In genomic region chr3:157405457-157405856, GRCh38 we compare ENCODE assay signal across 18 cellular contexts. TPM values are rescaled to one million over a fixed set of nuclear protein-coding genes. Genes with fewer than 3 reads are reported as not detected.
DNase-seq lines count a peak whose midpoint lies in the region; ATAC-seq and TF ChIP-seq lines count a peak whose summit lies in the region.
"Had no signal": no experiment of that assay in that cellular context is flagged by ENCODE, and none has a peak within 500 bp of the region (broad histone marks: within the 10 kb centered on the region; RNA-seq: fewer than 3 reads in every experiment).

No MANE protein-coding gene starts in this region.

- H2AFZ ChIP-seq in SK-N-SH (ENCODE audit: low read depth), result no peak overlapping the region

- H3K4me3 ChIP-seq in HEK293 (ENCODE audit: low read depth, low read length) (no peak overlapping the region), SK-N-SH (ENCODE audit: low read depth in 2 of 2, low read length in 1 of 2) (no peak overlapping the region), fibroblast of mammary gland (ENCODE audit: control insufficient read depth, low read depth, low read length) (no peak overlapping the region), skeletal muscle satellite cell (ENCODE audit: low read length) (no peak overlapping the region)
- H3K4me3 ChIP-seq: BLaER1, right lobe of liver had no signal

- 55% methylated on average over 2 of the region's 2 CpGs for WGBS in SK-N-SH (ENCODE audit: low lambda C conversion rate)

- H3K36me3 ChIP-seq in HEK293 (ENCODE audit: control insufficient read depth in 2 of 2, insufficient read depth in 1 of 2, low read length in 2 of 2), result no peaks in the 10 kb centered on the region
- no peaks in the 10 kb centered on the region for H3K36me3 ChIP-seq in SK-N-SH (replicated peaks in 1 of 2; ENCODE audit: control insufficient read depth in 1 of 2, insufficient read depth in 2 of 2, low read length in 1 of 2)
- H3K36me3 ChIP-seq in skeletal muscle satellite cell (ENCODE audit: insufficient read depth, low read length), result no peaks in the 10 kb centered on the region
- H3K36me3 ChIP-seq: BLaER1, right lobe of liver had no signal

- H3K9me2 ChIP-seq in SK-N-SH, result no peaks in the 10 kb centered on the region

- ATAC-seq in Right ventricle myocardium superior (ENCODE audit: poor library complexity) (no peak), Right ventricle myocardium inferior (no peak)
- ATAC-seq in activated CD8-positive, alpha-beta memory T cell treated with anti-CD3 and anti-CD28 coated beads, Interleukin-2, amount 10 ng/mL, durations not matched to agents 7 days and 5 days, result no peak
- ATAC-seq: right lobe of liver had no signal

- no peak for TF ChIP-seq EP300 in SK-N-SH (IDR thresholded peaks at IDR 0.05; ENCODE audit: borderline replicate concordance in 1 of 2, low read depth in 1 of 2, low read length in 1 of 2)

- no peaks in the 10 kb centered on the region for H3K27me3 ChIP-seq in SK-N-SH (ENCODE audit: insufficient read depth)
- no peaks in the 10 kb centered on the region for H3K27me3 ChIP-seq in skeletal muscle satellite cell (ENCODE audit: control insufficient read depth, insufficient read depth, low read length)
- H3K27me3 ChIP-seq: BLaER1, right lobe of liver had no signal

- no peak overlapping the region for H3K27ac Mint-ChIP-seq in activated CD8-positive, alpha-beta memory T cell treated with anti-CD3 and anti-CD28 coated beads, Interleukin-2, amount 10 ng/mL, durations not matched to agents 7 days and 5 days

- no peaks in the 10 kb centered on the region for H3K9me3 ChIP-seq in HEK293 (ENCODE audit: control insufficient read depth, insufficient read depth, low read depth, low read length)
- H3K9me3 ChIP-seq in SK-N-SH, result no peaks in the 10 kb centered on the region
- H3K9me3 ChIP-seq in skeletal muscle satellite cell (replicated peaks; ENCODE audit: low read length), result no peaks in the 10 kb centered on the region
- H3K9me3 ChIP-seq: BLaER1, right lobe of liver had no signal

- no peaks in the 10 kb centered on the region for H3K36me3 Mint-ChIP-seq in activated CD8-positive, alpha-beta memory T cell treated with anti-CD3 and anti-CD28 coated beads, Interleukin-2, amount 10 ng/mL, durations not matched to agents 7 days and 5 days
- H3K36me3 Mint-ChIP-seq: IgD-negative memory B cell had no signal

- H3K4me3 Mint-ChIP-seq in activated CD8-positive, alpha-beta memory T cell treated with anti-CD3 and anti-CD28 coated beads, Interleukin-2, amount 10 ng/mL, durations not matched to agents 7 days and 5 days, result no peak overlapping the region
- H3K4me3 Mint-ChIP-seq: IgD-negative memory B cell had no signal

- H3K27me3 Mint-ChIP-seq in activated CD8-positive, alpha-beta memory T cell treated with anti-CD3 and anti-CD28 coated beads, Interleukin-2, amount 10 ng/mL, durations not matched to agents 7 days and 5 days, result peaks cover 8% of the 10 kb centered on the region

- DNase-seq in SK-N-SH, result no peak
- DNase-seq in fibroblast of mammary gland (ENCODE audit: low read depth), result peak; percentile 80
- no peak for DNase-seq in Right ventricle myocardium superior
- DNase-seq in Right ventricle myocardium inferior (ENCODE audit: missing footprints), result no peak
- DNase-seq in activated CD8-positive, alpha-beta memory T cell treated with anti-CD3 and anti-CD28 coated beads, Interleukin-2, amount 10 ng/mL, durations not matched to agents 7 days and 5 days, result no peak
- DNase-seq: activated CD4-positive, CD25-positive, alpha-beta regulatory T cell treated with anti-CD3 and anti-CD28 coated beads, Interleukin-2, amount 50 U/mL, for 72 hours; activated effector memory CD4-positive, alpha-beta T cell treated with Interleukin-2 at 50 U/mL for 16 hours; amniotic stem cell; hippocampal formation; NCI-H1092; right lobe of liver; SHP77; stimulated activated CD4-positive, alpha-beta T cell treated with anti-CD3 and anti-CD28 coated beads, Interleukin-2, amount 100 ng/mL, for 48 hours had no signal

- H4K20me1 ChIP-seq in SK-N-SH (ENCODE audit: insufficient read depth), result no peaks in the 10 kb centered on the region
- H4K20me1 ChIP-seq: BLaER1 had no signal

- H3K9me3 Mint-ChIP-seq in activated CD8-positive, alpha-beta memory T cell treated with anti-CD3 and anti-CD28 coated beads, Interleukin-2, amount 10 ng/mL, durations not matched to agents 7 days and 5 days (ENCODE audit: low read depth), result no peaks in the 10 kb centered on the region

- H3K9ac ChIP-seq in SK-N-SH (no peak overlapping the region), skeletal muscle satellite cell (ENCODE audit: low read depth, low read length) (no peak overlapping the region)
- H3K9ac ChIP-seq: BLaER1 had no signal

- POLR2A ChIA-PET in HEK293 (lab: Yijun Ruan, JAX) (no interaction called here), SK-N-SH (lab: Yijun Ruan, JAX) (no interaction called here)

- no peaks in the 10 kb centered on the region for H3K4me1 ChIP-seq in HEK293 (ENCODE audit: control insufficient read depth, insufficient read depth, low read length)
- no peaks in the 10 kb centered on the region for H3K4me1 ChIP-seq in SK-N-SH (ENCODE audit: control insufficient read depth in 1 of 2, insufficient read depth in 2 of 2, low read depth in 1 of 2, low read length in 1 of 2)
- peaks cover 21% of the 10 kb centered on the region for H3K4me1 ChIP-seq in skeletal muscle satellite cell (ENCODE audit: control insufficient read depth, insufficient read depth, low read length)
- H3K4me1 ChIP-seq: right lobe of liver had no signal

- TF ChIP-seq CTCF in HEK293 (tag by site-specific recombination; IDR thresholded peaks at IDR 0.05), result no peak
- TF ChIP-seq CTCF in SK-N-SH (IDR thresholded peaks at IDR 0.05), result no peak
- no peak for TF ChIP-seq CTCF in fibroblast of mammary gland (conservative IDR thresholded peaks at IDR 0.05; ENCODE audit: control insufficient read depth, insufficient read depth, low read depth, low read length)

- no peak overlapping the region for H3K27ac ChIP-seq in HEK293 (ENCODE audit: extremely low read depth, low read depth, low read length)
- no peak overlapping the region for H3K27ac ChIP-seq in SK-N-SH (ENCODE audit: low read depth in 2 of 2, low read length in 1 of 2)
- H3K27ac ChIP-seq: BLaER1, right lobe of liver had no signal

- H3F3A ChIP-seq in SK-N-SH (replicated peaks; ENCODE audit: insufficient read depth), result no peaks in the 10 kb centered on the region

- TF ChIP-seq RAD21 in SK-N-SH (IDR thresholded peaks at IDR 0.05; ENCODE audit: low read length), result no peak

- H3K4me2 ChIP-seq in SK-N-SH, result no peak overlapping the region
- peak overlapping the region; percentile 21 for H3K4me2 ChIP-seq in skeletal muscle satellite cell (ENCODE audit: low read length)
- H3K4me2 ChIP-seq: BLaER1 had no signal

- CTCF ChIA-PET in HEK293 (lab: Yijun Ruan, JAX), result no interaction called here
- CTCF ChIA-PET in SK-N-SH (lab: Yijun Ruan, JAX), result no interaction called here
- CTCF ChIA-PET in activated CD8-positive, alpha-beta memory T cell treated with anti-CD3 and anti-CD28 coated beads, Interleukin-2, amount 10 ng/mL, durations not matched to agents 7 days and 5 days (lab: Charles Lee), result no interaction called here

- H3K4me1 Mint-ChIP-seq in activated CD8-positive, alpha-beta memory T cell treated with anti-CD3 and anti-CD28 coated beads, Interleukin-2, amount 10 ng/mL, durations not matched to agents 7 days and 5 days, result no peaks in the 10 kb centered on the region
- H3K4me1 Mint-ChIP-seq: IgD-negative memory B cell had no signal

- no peaks in the 10 kb centered on the region for H3K79me2 ChIP-seq in SK-N-SH (ENCODE audit: insufficient read depth)

- intact Hi-C loops in Right ventricle myocardium superior (cut with DNase I) (no loop called here), Right ventricle myocardium inferior (cut with DNase I) (no loop called here)

TF ChIP-seq in HEK293, 187 proteins besides CTCF, POLR2A, EP300 and RAD21 (continues in another document):
- no peak for TF ChIP-seq ZNF184 (tag by site-specific recombination; IDR thresholded peaks at IDR 0.05)

TF ChIP-seq in SK-N-SH, 30 proteins besides CTCF, POLR2A, EP300 and RAD21:
- TF ChIP-seq TEAD4 (IDR thresholded peaks at IDR 0.05; ENCODE audit: borderline replicate concordance, insufficient read depth), result no peak
- peak; percentile 48; the same call in 1 of the 2 replicates for TF ChIP-seq NFIC (IDR thresholded peaks at IDR 0.05; ENCODE audit: borderline replicate concordance)

RNA-seq across cellular contexts. Expression of gene PTX3, which starts 31.2 kb away (rescaled TPM):
- 208 and 248 TPM in 2 replicates for polyA plus RNA-seq in SK-N-SH (2012; rRNA removed)
- 213 and 251 TPM in 2 replicates for polyA plus RNA-seq in SK-N-SH (2012; cell fraction: cytosol; rRNA removed)
- 108 and 152 TPM in 2 replicates for polyA plus RNA-seq in SK-N-SH (2012; cell fraction: nucleus; rRNA removed)
- 846 and 904 TPM in 2 replicates for total RNA-seq in skeletal muscle satellite cell (2012; rRNA removed)
- total RNA-seq in Right ventricle myocardium superior, result 0.13 TPM
- total RNA-seq in Right ventricle myocardium inferior, result 0.16 TPM
- total RNA-seq in activated CD8-positive, alpha-beta memory T cell treated with anti-CD3 and anti-CD28 coated beads, Interleukin-2, amount 10 ng/mL, durations not matched to agents 7 days and 5 days, result not detected
- total RNA-seq: T-helper 2 cell treated with Interferon-gamma antibody and Interleukin-4, amounts not matched to agents 100 ng/mL and 5 ng/mL, for 36 hours had no signal
- polyA plus RNA-seq: IgD-negative memory B cell had no signal
